3 cellular contexts compared by ENCODE assay signal in genomic region chr2:211955648-211956047, GRCh38.
"Had no signal": no experiment of that assay in that cellular context is flagged by ENCODE, and none has a peak within 500 bp of the region (broad histone marks: within the 10 kb centered on the region; RNA-seq: fewer than 3 reads in every experiment).

No MANE protein-coding gene starts in this region.

- H3K4me3 ChIP-seq: GM12878 had no signal

- DNase-seq: GDM1, GF-D8 had no signal
